In genomic region chr1:214426420-214426812, GRCh38 we compare ENCODE assay signal across 24 cellular contexts.
DNase-seq lines count a peak whose midpoint lies in the region; ATAC-seq and TF ChIP-seq lines count a peak whose summit lies in the region.
"Had no signal": no experiment of that assay in that cellular context is flagged by ENCODE, and none has a peak within 500 bp of the region (broad histone marks: within the 10 kb centered on the region; RNA-seq: fewer than 3 reads in every experiment).

No MANE protein-coding gene starts in this region.

- H3K4me1 ChIP-seq in A673 (ENCODE audit: insufficient read depth, low read length, poor library complexity, severe bottlenecking) (peaks cover 85% of the 10 kb centered on the region), foreskin keratinocyte (peaks cover 45% of the 10 kb centered on the region)
- peaks cover 30 to 47% (median 42%) of the 10 kb centered on the region in 10 experiments for H3K4me1 ChIP-seq in BLaER1 treated with 17β-estradiol and CSF1 and Interleukin-3, amounts not matched to agents 10 nM and 100 nM
- H3K4me1 ChIP-seq: body of pancreas, colonic mucosa, parathyroid adenoma, stomach, upper lobe of right lung had no signal

- intact Hi-C loops in A673 (cut with micrococcal nuclease; ENCODE audit: unreplicated experiment), result no loop called here

- H4K20me1 ChIP-seq in BLaER1 treated with 17β-estradiol and CSF1 and Interleukin-3, amounts not matched to agents 10 nM and 100 nM, result no peaks in the 10 kb centered on the region

- no peaks in the 10 kb centered on the region for H3K9me3 ChIP-seq in A673 (ENCODE audit: low read depth, low read length, poor library complexity, severe bottlenecking)
- H3K9me3 ChIP-seq in BLaER1 treated with 17β-estradiol and CSF1 and Interleukin-3, amounts not matched to agents 10 nM and 100 nM (replicated peaks in 1 of 11), result peaks cover 0 to 4% (median 0%) of the 10 kb centered on the region in 11 experiments; a peak in 1 of 22 replicates
- H3K9me3 ChIP-seq: body of pancreas, colonic mucosa, sigmoid colon, SJCRH30, stomach, upper lobe of right lung had no signal

- TF ChIP-seq CTCF in A673 (conservative IDR thresholded peaks at IDR 0.05; ENCODE audit: low read depth, low read length), result no peak
- TF ChIP-seq CTCF in RWPE1 (conservative IDR thresholded peaks at IDR 0.05; ENCODE audit: low read depth), result no peak
- no peak for TF ChIP-seq CTCF in foreskin keratinocyte (conservative IDR thresholded peaks at IDR 0.05)
- no peak for TF ChIP-seq CTCF in GM10248 (IDR thresholded peaks at IDR 0.05; ENCODE audit: control extremely low read depth, extremely low read depth, low read depth, missing control alignments)

- CTCF ChIA-PET in A673 (lab: Charles Lee) (no interaction called here), RWPE1 (lab: Yijun Ruan, JAX) (interaction anchor here (0.8 kb wide), 1 partner anchor 673 kb away, joined by 5 read pairs; no protein-coding TSS in a partner anchor), GM10248 (lab: Yijun Ruan, JAX) (no interaction called here)

- H3K36me3 ChIP-seq in A673 (ENCODE audit: insufficient read depth, low read length, poor library complexity, severe bottlenecking), result no peaks in the 10 kb centered on the region
- H3K36me3 ChIP-seq in BLaER1 treated with 17β-estradiol and CSF1 and Interleukin-3, amounts not matched to agents 10 nM and 100 nM, result no peaks in the 10 kb centered on the region
- H3K36me3 ChIP-seq: colonic mucosa, sigmoid colon, SJCRH30, stomach, upper lobe of right lung had no signal

- peak overlapping the region in 8 of 11 experiments; percentile 6 to 86 (median 52); a peak in 9 of 22 replicates for H3K4me2 ChIP-seq in BLaER1 treated with 17β-estradiol and CSF1 and Interleukin-3, amounts not matched to agents 10 nM and 100 nM

- DNase-seq in A673 (ENCODE audit: low spot score), result no peak
- no peak for DNase-seq in RWPE1 (ENCODE audit: low spot score)
- no peak for DNase-seq in foreskin keratinocyte
- no peak for DNase-seq in stimulated activated CD8-positive, alpha-beta memory T cell treated with anti-CD3 and anti-CD28 coated beads, Interleukin-4, amount 100 ng/mL, for 48 hours
- DNase-seq in RKO (ENCODE audit: low spot score), result no peak
- no peak for DNase-seq in GM10248 (ENCODE audit: extremely low spot score)
- DNase-seq: activated CD4-positive, alpha-beta T cell treated with anti-CD3 and anti-CD28 coated beads for 4 hours; activated naive CD4-positive, alpha-beta T cell treated with anti-CD3 and anti-CD28 coated beads, Interleukin-2, amount 50 U/mL, for 16 hours; body of pancreas; colonic mucosa; GOT3; islet precursor cell; natural killer cell; NCI-H1417; NCI-H774; OCI-M1; sigmoid colon; SJCRH30; stimulated activated CD4-positive, alpha-beta T cell treated with anti-CD3 and anti-CD28 coated beads, Interleukin-2, amount 100 ng/mL, for 24 hours; stomach; upper lobe of right lung had no signal

- H3K27ac ChIP-seq in A673 (ENCODE audit: low read depth, low read length, poor library complexity, severe bottlenecking) (peak overlapping the region; percentile 74), RWPE1 (peak overlapping the region; percentile 66), foreskin keratinocyte (peak overlapping the region; percentile 9)
- H3K27ac ChIP-seq in BLaER1 treated with 17β-estradiol and CSF1 and Interleukin-3, amounts not matched to agents 10 nM and 100 nM, result peak overlapping the region in 1 of 11 experiments; percentile 6; a peak in 1 of 22 replicates
- H3K27ac ChIP-seq: body of pancreas, colonic mucosa, parathyroid adenoma, sigmoid colon, SJCRH30, stomach, upper lobe of right lung had no signal

- no TSS peak for BruUV-seq in A673 (replicated peaks; lab: Mats Ljungman, UMichigan)

- no peak overlapping the region for H3K9ac ChIP-seq in BLaER1 treated with 17β-estradiol and CSF1 and Interleukin-3, amounts not matched to agents 10 nM and 100 nM
- H3K9ac ChIP-seq: parathyroid adenoma had no signal

- H3K27me3 ChIP-seq in A673 (replicated peaks; ENCODE audit: insufficient read depth, low read depth, low read length, poor library complexity), result no peaks in the 10 kb centered on the region
- no peaks in the 10 kb centered on the region for H3K27me3 ChIP-seq in BLaER1 treated with 17β-estradiol and CSF1 and Interleukin-3, amounts not matched to agents 10 nM and 100 nM
- H3K27me3 ChIP-seq in foreskin keratinocyte, result no peaks in the 10 kb centered on the region
- H3K27me3 ChIP-seq: body of pancreas, colonic mucosa, sigmoid colon, SJCRH30, stomach, upper lobe of right lung had no signal

- POLR2A ChIA-PET in A673 (lab: Charles Lee; ENCODE audit: low non-redundant PET) (no interaction called here), RWPE1 (lab: Yijun Ruan, JAX; ENCODE audit: low non-redundant PET) (no interaction called here), GM10248 (lab: Yijun Ruan, JAX) (no interaction called here)

- no peak overlapping the region for H3K4me3 ChIP-seq in A673 (ENCODE audit: low read depth, low read length, poor library complexity, severe bottlenecking)
- no peak overlapping the region for H3K4me3 ChIP-seq in BLaER1 treated with 17β-estradiol and CSF1 and Interleukin-3, amounts not matched to agents 10 nM and 100 nM
- H3K4me3 ChIP-seq: body of pancreas, colonic mucosa, sigmoid colon, SJCRH30, stomach, upper lobe of right lung had no signal

- ATAC-seq in foreskin keratinocyte (no peak), HG02571 (IDR thresholded peaks at IDR 0.05; ENCODE audit: unreplicated experiment) (no peak)
- ATAC-seq: body of pancreas, natural killer cell, upper lobe of right lung had no signal
